In the genomic region with DNA sequence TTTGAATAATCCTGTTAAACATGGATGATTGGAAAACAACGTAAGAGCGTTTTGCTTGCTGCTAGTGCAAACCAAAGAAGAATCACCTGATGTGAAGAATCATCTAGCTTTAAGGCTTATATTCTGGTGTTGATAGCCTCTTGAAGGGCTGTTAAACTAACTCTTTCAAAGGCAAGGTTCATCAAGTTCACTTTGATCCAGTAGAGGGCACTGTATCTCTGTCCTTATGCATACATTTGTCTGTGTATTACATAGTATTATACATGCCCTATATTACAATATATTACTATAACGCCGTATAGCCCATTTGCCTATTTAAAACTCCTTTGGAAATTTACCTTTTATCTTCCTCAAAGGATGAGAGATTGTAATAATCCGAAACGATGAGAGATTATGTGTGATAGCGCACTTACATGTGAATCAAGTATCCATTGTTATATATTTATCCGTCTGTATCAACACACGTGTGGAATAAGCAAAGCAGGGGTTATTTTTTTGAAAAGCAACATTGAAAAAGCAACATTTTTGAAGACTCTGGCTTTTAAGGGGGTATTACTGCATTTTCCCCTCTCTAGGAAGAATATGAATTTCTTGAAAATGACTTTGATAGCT, we compare ENCODE assay signal across 9 cellular contexts. TPM values are rescaled to one million over a fixed set of nuclear protein-coding genes. Genes with fewer than 3 reads are reported as not detected.
A peak's percentile ranks its signal among the peaks of the same experiment; 100 is the strongest.
DNase-seq lines count a peak whose midpoint lies in the region; ATAC-seq, FAIRE-seq and TF ChIP-seq lines count a peak whose summit lies in the region.
"Had no signal": no experiment of that assay in that cellular context is flagged by ENCODE, and none has a peak within 500 bp of the region (broad histone marks: within the 10 kb centered on the region; RNA-seq: fewer than 3 reads in every experiment).

No MANE protein-coding gene starts in this region.

- H3K27ac Mint-ChIP-seq in HFFc6 (no peak overlapping the region), brain (no peak overlapping the region)

- no TSS peak for BruUV-seq in HepG2 (replicated peaks; lab: Mats Ljungman, UMichigan)

- no peak overlapping the region for H3K4me2 ChIP-seq in HepG2 (ENCODE audit: low read depth, low read length)

- no peak overlapping the region for H3K4me3 ChIP-seq in HepG2 (replicated peaks in 1 of 3; ENCODE audit: insufficient read depth in 1 of 3, low read depth in 2 of 3, low read length in 3 of 3)

- 24% methylated on average over 9 of the region's 9 CpGs for WGBS in HepG2 (ENCODE audit: low lambda C conversion rate)

- no peak for TF ChIP-seq POLR2A in HepG2 (IDR thresholded peaks at IDR 0.05; ENCODE audit: insufficient read depth in 1 of 2, low read depth in 2 of 2, low read length in 2 of 2)

- H3K27me3 Mint-ChIP-seq in HFFc6 (ENCODE audit: insufficient read depth) (no peaks in the 10 kb centered on the region), brain (peaks cover 21% of the 10 kb centered on the region)

- in situ Hi-C loops in HepG2 (cut with HindIII; ENCODE audit: extremely low pct_ligation_motif_present, low pct_unique_long_range_greater_than_20kb), result loop anchor here (5.0 kb wide), 1 partner anchor 490 kb away; no protein-coding TSS in a partner anchor

- ATAC-seq in HepG2 (peak; percentile 85), GM18511 (IDR thresholded peaks at IDR 0.05; ENCODE audit: unreplicated experiment) (no peak), GM18873 (IDR thresholded peaks at IDR 0.05; ENCODE audit: low FRiP score, unreplicated experiment) (no peak)

- DNase-seq in DMS114 treated with DMSO at 0.1 percent for 48 hours (lab: John Stamatoyannopoulos, UW; ENCODE audit: unreplicated experiment) (peak; percentile 77), HFFc6 (peak; percentile 25), NCI-H526 (lab: John Stamatoyannopoulos, UW) (peak; percentile 20 to 73), HepG2 (ENCODE audit: low spot score) (peak; percentile 57)
- DNase-seq in activated T-cell treated with anti-CD3 and anti-CD28 coated beads, Interleukin-2, amount 50 U/mL, for 48 hours, result no peak

- no peak for TF ChIP-seq RAD21 in HepG2 (CRISPR knock-in tag; IDR thresholded peaks at IDR 0.05)

- H3K4me1 Mint-ChIP-seq in HFFc6 (ENCODE audit: low read depth) (no peaks in the 10 kb centered on the region), brain (no peaks in the 10 kb centered on the region)

- H2AFZ ChIP-seq in HepG2 (ENCODE audit: low read length), result no peak overlapping the region
- H2AFZ ChIP-seq: parathyroid adenoma had no signal

- intact Hi-C loops in HepG2 (cut with micrococcal nuclease; ENCODE audit: unreplicated experiment), result loop anchor here (1.0 kb wide), 1 partner anchor 490 kb away; no protein-coding TSS in a partner anchor

- H3K79me2 ChIP-seq in HepG2 (ENCODE audit: insufficient read depth, low read length), result no peaks in the 10 kb centered on the region
- H3K79me2 ChIP-seq: parathyroid adenoma had no signal

- POLR2A ChIA-PET in HepG2 (lab: Yijun Ruan, JAX), result no interaction called here

- TF ChIP-seq CTCF in HFFc6 (IDR thresholded peaks at IDR 0.05) (peak; percentile 71), brain (conservative IDR thresholded peaks at IDR 0.05) (peak; percentile 75 to 77), HepG2 (CRISPR knock-in tag; IDR thresholded peaks at IDR 0.05) (peak; percentile 64)

- H3K9me3 Mint-ChIP-seq in HFFc6 (peaks cover 28% of the 10 kb centered on the region), brain (peaks cover 0 to 11% (median 8%) of the 10 kb centered on the region in 5 experiments)

- H3K4me3 Mint-ChIP-seq in HFFc6 (no peak overlapping the region), brain (no peak overlapping the region)

- no peaks in the 10 kb centered on the region for H4K20me1 ChIP-seq in HepG2 (ENCODE audit: insufficient read depth, low read length)

- no peaks in the 10 kb centered on the region for H3K4me1 ChIP-seq in HepG2 (ENCODE audit: insufficient read depth, low read length)
- H3K4me1 ChIP-seq: parathyroid adenoma had no signal

- H3K27me3 ChIP-seq in HepG2 (ENCODE audit: control insufficient read depth in 1 of 2, insufficient read depth in 2 of 2, low read length in 2 of 2), result peaks cover 0 to 28% of the 10 kb centered on the region in 2 experiments; a peak in 2 of 5 replicates

- FAIRE-seq in HepG2 (lab: Jason Lieb, UNC), result peak; percentile 80

- TF ChIP-seq EP300 in HepG2 (IDR thresholded peaks at IDR 0.05; ENCODE audit: low read depth in 2 of 2, low read length in 2 of 2) (no peak), HepG2 (CRISPR knock-in tag; IDR thresholded peaks at IDR 0.05; ENCODE audit: borderline replicate concordance) (no peak)

- no peaks in the 10 kb centered on the region for H3K36me3 ChIP-seq in HepG2 (replicated peaks in 1 of 2; ENCODE audit: control insufficient read depth in 1 of 2, insufficient read depth in 2 of 2, low read length in 2 of 2)

- no peak overlapping the region for H3K27ac ChIP-seq in HepG2 (ENCODE audit: extremely low read length, insufficient read depth, low read length)
- H3K27ac ChIP-seq: parathyroid adenoma had no signal

- CTCF ChIA-PET in HepG2 (lab: Yijun Ruan, JAX; ENCODE audit: low intra/inter-chr PET ratio, low total read pairs), result interaction anchor here (1.4 to 2.4 kb wide), 3 partner anchors 258 to 587 kb away, joined by 3 to 26 read pairs (median 6); no protein-coding TSS in a partner anchor

- no peak overlapping the region for H3K9ac ChIP-seq in HepG2 (ENCODE audit: insufficient read depth, low read depth, low read length)
- H3K9ac ChIP-seq: parathyroid adenoma had no signal

- no peaks in the 10 kb centered on the region for H3K36me3 Mint-ChIP-seq in HFFc6 (ENCODE audit: low read depth)
- no peaks in the 10 kb centered on the region for H3K36me3 Mint-ChIP-seq in brain

- no peaks in the 10 kb centered on the region for H3K9me3 ChIP-seq in HepG2 (ENCODE audit: low read length)

TF ChIP-seq in HepG2, 621 proteins besides CTCF, POLR2A, EP300 and RAD21:
- TF ChIP-seq GABPB1 (CRISPR knock-in tag; IDR thresholded peaks at IDR 0.05), result no peak
- peak; percentile 46 for TF ChIP-seq SMC3 (IDR thresholded peaks at IDR 0.05; ENCODE audit: low read length)
- TF ChIP-seq STAG1 (CRISPR knock-in tag; IDR thresholded peaks at IDR 0.05), result peak; percentile 65
- 0 out of 2 replicates have a peak, but pooled peaks have one; percentile 12 for TF ChIP-seq PPARG (CRISPR knock-in tag; conservative IDR thresholded peaks at IDR 0.05)
TF ChIP-seq in HepG2: peak in this region for 3.

RNA-seq across cellular contexts. Expression of a gene that starts 50.8 kb away (rescaled TPM):
- not detected for total RNA-seq in HFFc6 (2021; fragmentation: NEBNext Ultra II Directional; extraction: Animal tissue kit (Norgen Biotek cat#: 25700))
- polyA plus RNA-seq in brain (ENCODE audit: insufficient read depth, low read depth, low replicate concordance) (44.2 TPM), HepG2 (2011; rRNA removed) (0.04 and 0.11 TPM in 2 replicates)
- not detected in 2 replicates for total RNA-seq in HepG2 (2016; rRNA removed; fragmentation: Illumina TruSeq; extraction: Trizol)
- not detected in 2 replicates for total RNA-seq in HepG2 (2016; cell fraction: cytosol; rRNA removed; fragmentation: Illumina TruSeq; extraction: Trizol; ENCODE audit: low read depth)
- total RNA-seq in HepG2 (2016; cell fraction: insoluble cytoplasmic fraction; rRNA removed; fragmentation: Illumina TruSeq; extraction: Trizol), result not detected in 2 replicates
- 0.24 TPM in 1 of 2 replicates, not detected in the other for total RNA-seq in HepG2 (2016; cell fraction: membrane; rRNA removed; fragmentation: Illumina TruSeq; extraction: Trizol)
- total RNA-seq in HepG2 (2016; cell fraction: nucleus; rRNA removed; fragmentation: Illumina TruSeq; extraction: Trizol), result not detected in 2 replicates
- 0.12 and 0.18 TPM in 2 replicates for polyA plus RNA-seq in HepG2 (2011; cell fraction: cytosol; rRNA removed)
- 0.14 TPM in 1 of 2 replicates, not detected in the other for polyA plus RNA-seq in HepG2 (2011; cell fraction: nucleus; rRNA removed)
- polyA plus RNA-seq in HepG2 (2012), result 0.08 and 0.30 TPM in 2 replicates
- not detected in 2 replicates for polyA plus RNA-seq in HepG2 (2016; cell fraction: cytosol; fragmentation: Illumina TruSeq; extraction: Trizol; ENCODE audit: low read depth)
- polyA plus RNA-seq in HepG2 (2016; cell fraction: insoluble cytoplasmic fraction; fragmentation: Illumina TruSeq; extraction: Trizol; ENCODE audit: low read depth), result not detected in 2 replicates
- polyA plus RNA-seq in HepG2 (2016; cell fraction: membrane; fragmentation: Illumina TruSeq; extraction: Trizol; ENCODE audit: low read depth), result 0.13 TPM in 1 of 2 replicates, not detected in the other
- not detected in 2 replicates for polyA plus RNA-seq in HepG2 (2016; cell fraction: nucleus; fragmentation: Illumina TruSeq; extraction: Trizol; ENCODE audit: insufficient read depth, low read depth)
- polyA minus RNA-seq in HepG2 (2011; rRNA and poly(A)+ RNA removed; ENCODE audit: low replicate concordance), result not detected in 2 replicates
- polyA minus RNA-seq in HepG2 (2011; cell fraction: cytosol; rRNA and poly(A)+ RNA removed), result not detected in 2 replicates
- polyA minus RNA-seq in HepG2 (2011; cell fraction: nucleus; rRNA and poly(A)+ RNA removed), result not detected in 2 replicates

Comparison
In these comparisons a context has a peak if more than half of its experiments do, and no peak if none do; other contexts are left out.
1. DNase-seq: peak in DMS114 treated with DMSO at 0.1 percent for 48 hours (single experiment), HFFc6 (single experiment), NCI-H526 (2 of 2) and HepG2 (single experiment); none in activated T-cell treated with anti-CD3 and anti-CD28 coated beads, Interleukin-2, amount 50 U/mL, for 48 hours (0 of 2).
2. Peak in every context shown above with its lines, with median percentiles within 50 percentile points of each other: CTCF ChIP-seq.